Comparison of ENCODE assay signal across 9 cellular contexts in genomic region chr12:47032644-47033043, GRCh38. TPM values are rescaled to one million over a fixed set of nuclear protein-coding genes. Genes with fewer than 3 reads are reported as not detected.
DNase-seq lines count a peak whose midpoint lies in the region; ATAC-seq, FAIRE-seq and TF ChIP-seq lines count a peak whose summit lies in the region.
"Had no signal": no experiment of that assay in that cellular context is flagged by ENCODE, and none has a peak within 500 bp of the region (broad histone marks: within the 10 kb centered on the region; RNA-seq: fewer than 3 reads in every experiment).

No MANE protein-coding gene starts in this region.

- H2BK120ac ChIP-seq in H9 (ENCODE audit: low read depth, low read length, poor library complexity, severe bottlenecking): no peak overlapping the region

- H3K79me1 ChIP-seq in H9 (ENCODE audit: insufficient read depth, low read depth, low read length, poor library complexity, severe bottlenecking): no peaks in the 10 kb centered on the region

- H3K23me2 ChIP-seq in H9 (ENCODE audit: insufficient read length, low read depth, low read length, poor library complexity, severe bottlenecking): no peaks in the 10 kb centered on the region

- no peak overlapping the region for H2BK15ac ChIP-seq in H9 (ENCODE audit: low read depth, low read length)

- no peaks in the 10 kb centered on the region for H4K20me1 ChIP-seq in H9 (ENCODE audit: control insufficient read depth, insufficient read depth, insufficient read length)
- H4K20me1 ChIP-seq in OCI-LY1 (ENCODE audit: insufficient read depth, low read length): no peaks in the 10 kb centered on the region

- H3K4me2 ChIP-seq in H9 (ENCODE audit: insufficient read depth, insufficient read length, low read length) (no peak overlapping the region), OCI-LY1 (ENCODE audit: low read length) (no peak overlapping the region)

- H3K4ac ChIP-seq in H9 (ENCODE audit: low read depth, low read length): no peak overlapping the region

- H3K4me3 ChIP-seq in OCI-LY1 (ENCODE audit: low read depth, low read length, poor library complexity, severe bottlenecking) (no peak overlapping the region), lower lobe of right lung (no peak overlapping the region)

- no CpG with 5 or more reads among the region's 1 CpG for WGBS in H9 (ENCODE audit: extremely low coverage, insufficient read length, low lambda C conversion rate)

- no peaks in the 10 kb centered on the region for H3K36me3 ChIP-seq in OCI-LY1 (ENCODE audit: insufficient read depth, low read length)
- no peaks in the 10 kb centered on the region for H3K36me3 ChIP-seq in lower lobe of right lung

- H3T11ph ChIP-seq in H9 (ENCODE audit: low read length): no peak overlapping the region

- no peak overlapping the region for H2BK12ac ChIP-seq in H9 (ENCODE audit: insufficient read length, low read depth, low read length)

- H3K4me1 Mint-ChIP-seq in H9: peaks cover 24 to 30% of the 10 kb centered on the region in 2 experiments

- H2AK5ac ChIP-seq in H9 (ENCODE audit: insufficient read length, low read length): no peak overlapping the region

- H3K27me3 ChIP-seq in H9 (ENCODE audit: insufficient read depth, low read length) (no peaks in the 10 kb centered on the region), OCI-LY1 (ENCODE audit: insufficient read depth, low read length) (no peaks in the 10 kb centered on the region), lower lobe of right lung (ENCODE audit: low read depth) (no peaks in the 10 kb centered on the region)

- H3K36me3 Mint-ChIP-seq in H9 (ENCODE audit: insufficient read depth in 1 of 3, low read depth in 3 of 3): no peaks in the 10 kb centered on the region

- H3K4me3 Mint-ChIP-seq in H9: no peak overlapping the region
- H3K4me3 Mint-ChIP-seq: T-helper 1 cell treated with Interleukin-12 subunit alpha and Interleukin-12 subunit beta and Interleukin-4 antibody, amounts not matched to agents 30 μg/mL and 1 μg/mL, for 36 hours had no signal

- H3K27me3 Mint-ChIP-seq in H9 (ENCODE audit: low read depth): no peaks in the 10 kb centered on the region

- no peak overlapping the region for H4K8ac ChIP-seq in H9 (replicated peaks; ENCODE audit: insufficient read length, low read depth, low read length)

- no peaks in the 10 kb centered on the region for H3K9me3 Mint-ChIP-seq in H9
- H3K9me3 Mint-ChIP-seq: T-helper 1 cell treated with Interleukin-12 subunit alpha and Interleukin-12 subunit beta and Interleukin-4 antibody, amounts not matched to agents 30 μg/mL and 1 μg/mL, for 36 hours had no signal

- no peak overlapping the region for H4K5ac ChIP-seq in H9 (ENCODE audit: insufficient read length, low read depth, low read length)

- no peak overlapping the region for H3K23ac ChIP-seq in H9 (ENCODE audit: insufficient read length, low read depth, low read length)

- H3K27ac ChIP-seq in H9 (ENCODE audit: insufficient read length, low read depth, low read length) (no peak overlapping the region), OCI-LY1 (ENCODE audit: low read depth, low read length, poor library complexity, severe bottlenecking) (no peak overlapping the region), lower lobe of right lung (no peak overlapping the region)

- TF ChIP-seq CTCF in H9 (conservative IDR thresholded peaks at IDR 0.05): peak; percentile 80
- TF ChIP-seq CTCF in OCI-LY1 (IDR thresholded peaks at IDR 0.05; ENCODE audit: low read length): peak; percentile 72
- peak; percentile 62 for TF ChIP-seq CTCF in lower lobe of right lung (IDR thresholded peaks at IDR 0.05)

- H3K4me1 ChIP-seq in H9 (ENCODE audit: insufficient read depth, low read length) (no peaks in the 10 kb centered on the region; the same call in 1 of the 2 replicates), OCI-LY1 (ENCODE audit: insufficient read depth, low read length, severe bottlenecking) (peaks cover 17% of the 10 kb centered on the region), lower lobe of right lung (peaks cover 13% of the 10 kb centered on the region)

- no peaks in the 10 kb centered on the region for H3K9me2 ChIP-seq in OCI-LY1 (ENCODE audit: low read depth, low read length)

- H3F3A ChIP-seq in OCI-LY1 (ENCODE audit: insufficient read depth, low read length): no peaks in the 10 kb centered on the region

- in situ Hi-C loops in Caki2 (cut with HindIII; ENCODE audit: low pct_unique_long_range_greater_than_20kb, low sequenced_read_pairs): loop anchor here (25.0 kb wide), 1 partner anchor 655 kb away; no protein-coding TSS in a partner anchor

- H3K9ac ChIP-seq in H9 (ENCODE audit: extremely low read depth, insufficient read length, low read length) (no peak overlapping the region), OCI-LY1 (ENCODE audit: low read length) (no peak overlapping the region)

- H3K18ac ChIP-seq in H9 (ENCODE audit: insufficient read length, low read depth, low read length): no peak overlapping the region

- H2BK5ac ChIP-seq in H9 (ENCODE audit: insufficient read length, low read length): no peak overlapping the region

- no peak overlapping the region for H2AFZ ChIP-seq in H9 (ENCODE audit: low read length)
- H2AFZ ChIP-seq in OCI-LY1 (ENCODE audit: low read length): no peak overlapping the region

- H3K9me3 ChIP-seq in H9 (ENCODE audit: control insufficient read depth, low read depth, low read length): no peaks in the 10 kb centered on the region
- H3K9me3 ChIP-seq in OCI-LY1 (ENCODE audit: low read length): no peaks in the 10 kb centered on the region
- no peaks in the 10 kb centered on the region for H3K9me3 ChIP-seq in lower lobe of right lung

- peak; percentile 83 for FAIRE-seq in colon (lab: Jason Lieb, UNC)

- H3K79me2 ChIP-seq in H9 (ENCODE audit: insufficient read depth, low read length): no peaks in the 10 kb centered on the region
- no peaks in the 10 kb centered on the region for H3K79me2 ChIP-seq in OCI-LY1 (ENCODE audit: insufficient read depth, low read length)

- H3K14ac ChIP-seq in H9 (ENCODE audit: insufficient read depth, low read length): no peak overlapping the region

- no peak overlapping the region for H3K27ac Mint-ChIP-seq in H9
- H3K27ac Mint-ChIP-seq: T-helper 1 cell treated with Interleukin-12 subunit alpha and Interleukin-12 subunit beta and Interleukin-4 antibody, amounts not matched to agents 30 μg/mL and 1 μg/mL, for 36 hours had no signal

- H4K91ac ChIP-seq in H9 (ENCODE audit: insufficient read length, low read depth, low read length): no peak overlapping the region

- intact Hi-C loops in lower lobe of right lung (cut with DNase I): no loop called here

- no peak overlapping the region for H3K56ac ChIP-seq in H9 (ENCODE audit: insufficient read length, low read depth, low read length)

- peak; percentile 69 to 87 for ATAC-seq in lower lobe of right lung
- ATAC-seq in GM21423 (IDR thresholded peaks at IDR 0.05; ENCODE audit: unreplicated experiment): no peak
- no peak for ATAC-seq in GM18867 (IDR thresholded peaks at IDR 0.05; ENCODE audit: unreplicated experiment)

- DNase-seq in Caki2 (ENCODE audit: low read depth) (peak; percentile 72), H9 (no peak), lower lobe of right lung (no peak), T-helper 9 cell (no peak)

- no peak overlapping the region for H2BK20ac ChIP-seq in H9 (ENCODE audit: low read depth, low read length, poor library complexity, severe bottlenecking)

RNA-seq across cellular contexts. Expression of gene PCED1B, which starts 46.8 kb away (rescaled TPM):
- total RNA-seq in Caki2 (2014; rRNA removed; shearing (Covaris generic); ENCODE audit: low replicate concordance): 1.9 TPM in 1 of 2 replicates, not detected in the other
- total RNA-seq in H9 (2021) (3.3 and 3.8 TPM in 2 replicates), lower lobe of right lung (13.4 TPM)

RNA-seq across cellular contexts. Expression of gene AMIGO2, which starts 47.1 kb away (rescaled TPM):
- 141 and 155 TPM in 2 replicates for total RNA-seq in Caki2 (2014; rRNA removed; shearing (Covaris generic); ENCODE audit: low replicate concordance)
- total RNA-seq in H9 (2021) (8.4 and 8.6 TPM in 2 replicates), lower lobe of right lung (40.2 TPM)

Comparison
In these comparisons a context has a peak if more than half of its experiments do, and no peak if none do; other contexts are left out.
1. ATAC-seq: peak in lower lobe of right lung (2 of 2); none in GM21423 (single experiment) and GM18867 (single experiment).
2. Peak in every context shown above with its lines, with median percentiles within 50 percentile points of each other: CTCF ChIP-seq.